8 cellular contexts compared by ENCODE assay signal in the genomic region with DNA sequence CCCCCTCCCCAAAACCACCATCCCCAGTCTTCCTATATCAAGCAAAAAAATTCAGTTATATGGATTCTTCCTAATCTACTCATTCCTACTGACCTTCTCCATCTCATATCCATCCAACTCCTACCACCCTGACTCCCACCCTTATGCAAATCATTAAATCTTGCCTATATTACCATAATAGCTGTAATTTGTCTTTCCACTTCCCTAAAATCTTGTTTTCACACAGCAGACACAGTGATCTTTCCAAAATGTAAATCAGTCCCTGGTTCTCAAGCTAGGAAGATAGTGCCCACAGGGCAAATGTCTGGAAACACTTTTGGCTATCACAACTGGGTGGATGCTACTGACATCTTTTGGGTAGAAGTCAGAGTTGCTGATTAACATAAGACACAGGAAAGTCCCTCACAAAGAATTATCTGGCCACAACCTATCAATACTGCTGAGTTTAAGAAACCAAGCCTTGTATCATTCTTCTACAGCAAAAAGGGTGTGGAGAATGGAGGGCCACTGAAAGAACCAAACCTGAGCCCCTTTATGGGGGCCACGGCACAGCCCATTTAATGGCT. TPM values are rescaled to one million over a fixed set of nuclear protein-coding genes. Genes with fewer than 3 reads are reported as not detected.
DNase-seq lines count a peak whose midpoint lies in the region; ATAC-seq and TF ChIP-seq lines count a peak whose summit lies in the region.

No MANE protein-coding gene starts in this region.

- H3K4me3 Mint-ChIP-seq in memory B cell, result peak overlapping the region; percentile 89

- H3K9me3 ChIP-seq in BE2C (no peaks in the 10 kb centered on the region), adrenal gland (replicated peaks in 1 of 3) (no peaks in the 10 kb centered on the region), esophagus squamous epithelium (no peaks in the 10 kb centered on the region)

- peaks cover 21% of the 10 kb centered on the region for H3K36me3 Mint-ChIP-seq in memory B cell

- H3K27me3 ChIP-seq in BE2C (no peaks in the 10 kb centered on the region), adrenal gland (no peaks in the 10 kb centered on the region), esophagus squamous epithelium (no peaks in the 10 kb centered on the region)

- peaks cover 11% of the 10 kb centered on the region; the same call in 1 of the 2 replicates for H3K4me1 ChIP-seq in BE2C
- H3K4me1 ChIP-seq in adrenal gland (replicated peaks in 1 of 2), result peaks cover 20 to 45% of the 10 kb centered on the region in 2 donors
- peaks cover 11 to 47% (median 24%) of the 10 kb centered on the region in 3 donors for H3K4me1 ChIP-seq in esophagus squamous epithelium

- H3K36me3 ChIP-seq in BE2C, result peaks cover 14% of the 10 kb centered on the region
- peaks cover 0 to 23% of the 10 kb centered on the region in 2 donors for H3K36me3 ChIP-seq in adrenal gland (replicated peaks in 1 of 2)
- peaks cover 0 to 53% (median 14%) of the 10 kb centered on the region in 3 donors for H3K36me3 ChIP-seq in esophagus squamous epithelium

- ATAC-seq in HG02759 (IDR thresholded peaks at IDR 0.05; ENCODE audit: unreplicated experiment), result peak; percentile 29
- no peak for ATAC-seq in memory B cell (ENCODE audit: low read depth)
- ATAC-seq in GM21825 (IDR thresholded peaks at IDR 0.05; ENCODE audit: unreplicated experiment), result no peak

- no peaks in the 10 kb centered on the region for H3K9me3 Mint-ChIP-seq in memory B cell

- no peak for TF ChIP-seq POLR2A in adrenal gland (IDR thresholded peaks at IDR 0.05)
- TF ChIP-seq POLR2A in esophagus squamous epithelium (IDR thresholded peaks at IDR 0.05), result no peak

- H3K27ac Mint-ChIP-seq in memory B cell, result peak overlapping the region; percentile 95

- TF ChIP-seq CTCF in BE2C (IDR thresholded peaks at IDR 0.05; ENCODE audit: low read depth, low read length) (no peak), adrenal gland (IDR thresholded peaks at IDR 0.05) (no peak), esophagus squamous epithelium (IDR thresholded peaks at IDR 0.05) (no peak)

- 61 to 90% (median 81%) methylated on average over 1 of the region's 1 CpG for WGBS in adrenal gland, 4 donors
- 53 to 91% methylated on average over 1 of the region's 1 CpG for WGBS in esophagus squamous epithelium, 2 donors

- DNase-seq in BE2C (no peak), adrenal gland (peak in 1 of 7 donors; percentile 45), memory B cell (ENCODE audit: low spot score in 2 of 2) (no peak), DMS114 treated with DMSO at 0.1 percent for 48 hours (lab: John Stamatoyannopoulos, UW; ENCODE audit: unreplicated experiment) (no peak), esophagus squamous epithelium (lab: John Stamatoyannopoulos, UW) (no peak)
- no peak for DNase-seq in activated CD4-positive, alpha-beta T cell treated with anti-CD3 and anti-CD28 coated beads for 1 hour

- H3K27me3 Mint-ChIP-seq in memory B cell, result no peaks in the 10 kb centered on the region

- H3K4me1 Mint-ChIP-seq in memory B cell, result peaks cover 44% of the 10 kb centered on the region

- H3K27ac ChIP-seq in adrenal gland (peak overlapping the region; percentile 42 to 95 (median 93)), esophagus squamous epithelium (peak overlapping the region in 2 of 4 donors; percentile 4 to 96)

- H3K4me3 ChIP-seq in BE2C (ENCODE audit: low read depth, low read length) (peak overlapping the region; percentile 84), adrenal gland (peak overlapping the region in 2 of 4 donors; percentile 71 to 93), esophagus squamous epithelium (peak overlapping the region in 2 of 4 donors; percentile 74 to 82)

- intact Hi-C loops in adrenal gland (cut with DNase I), result loop anchor here in 1 of 2 donors (5.0 kb wide), 1 partner anchor 81 kb away; a partner anchor contains a TSS
- intact Hi-C loops in esophagus squamous epithelium (cut with DNase I), result no loop called here

RNA-seq across cellular contexts. Expression of a gene that starts 1.4 kb away (rescaled TPM):
- polyA plus RNA-seq in BE2C (2012; ENCODE audit: insufficient read depth, insufficient read length, low read depth), result 143 TPM
- total RNA-seq in adrenal gland (100 to 1,000 TPM in 1 of 8 donors, 10 to 100 TPM in 7; 31.3 to 156 (median 45.0) TPM), esophagus squamous epithelium (10 to 100 TPM; 17.4 to 22.3 (median 21.0) TPM)
- polyA plus RNA-seq in adrenal gland, result 100 to 1,000 TPM in 2 of 3 donors, 10 to 100 TPM in 1; 96.3 to 115 (median 101) TPM

RNA-seq across cellular contexts. Expression of a gene that starts 8.4 kb away (rescaled TPM):
- 3.6 TPM for polyA plus RNA-seq in BE2C (2012; ENCODE audit: insufficient read depth, insufficient read length, low read depth)
- total RNA-seq in adrenal gland (10 to 100 TPM in 7 of 8 donors, 1 to 10 TPM in 1; 7.3 to 80.5 (median 40.7) TPM), esophagus squamous epithelium (10 to 100 TPM in 1 of 4 donors, 1 to 10 TPM in 3; 3.0 to 12.4 (median 6.2) TPM)
- 100 to 1,000 TPM in 2 of 3 donors, 1 to 10 TPM in 1; 7.9 to 158 (median 121) TPM for polyA plus RNA-seq in adrenal gland

RNA-seq across cellular contexts. Expression of a gene that starts 8.6 kb away (rescaled TPM):
- polyA plus RNA-seq in BE2C (2012; ENCODE audit: insufficient read depth, insufficient read length, low read depth), result 167 TPM
- total RNA-seq in adrenal gland, result 10 to 100 TPM; 14.0 to 61.2 (median 36.1) TPM
- 100 to 1,000 TPM in 2 of 3 donors, 10 to 100 TPM in 1; 25.6 to 163 (median 142) TPM for polyA plus RNA-seq in adrenal gland
- total RNA-seq in esophagus squamous epithelium, result 10 to 100 TPM in 1 of 4 donors, 1 to 10 TPM in 3; 3.4 to 10.5 (median 6.5) TPM

RNA-seq across cellular contexts. Expression of a gene that starts 8.8 kb away (rescaled TPM):
- 238 TPM for polyA plus RNA-seq in BE2C (2012; ENCODE audit: insufficient read depth, insufficient read length, low read depth)
- total RNA-seq in adrenal gland, result 100 to 1,000 TPM in 3 of 8 donors, 10 to 100 TPM in 5; 73.8 to 133 (median 90.2) TPM
- 100 to 1,000 TPM in 1 of 3 donors, 10 to 100 TPM in 2; 42.1 to 135 (median 45.0) TPM for polyA plus RNA-seq in adrenal gland
- total RNA-seq in esophagus squamous epithelium, result 10 to 100 TPM; 41.4 to 56.9 (median 52.6) TPM
